Comparison of ENCODE assay signal across 8 cellular contexts in genomic region chr9:37486616-37487544, GRCh38. TPM values are rescaled to one million over a fixed set of nuclear protein-coding genes. Genes with fewer than 3 reads are reported as not detected.
DNase-seq lines count a peak whose midpoint lies in the region; ATAC-seq, FAIRE-seq and TF ChIP-seq lines count a peak whose summit lies in the region.

No MANE protein-coding gene starts in this region.

- no peak for TF ChIP-seq EP300 in A549 (IDR thresholded peaks at IDR 0.05)

- H3K9me3 ChIP-seq in A549, result no peaks in the 10 kb centered on the region
- H3K9me3 ChIP-seq in GM23248 (ENCODE audit: low read depth), result no peaks in the 10 kb centered on the region
- H3K9me3 ChIP-seq in neuron (ENCODE audit: low read length), result no peaks in the 10 kb centered on the region

- H3K27me3 Mint-ChIP-seq in activated CD4-positive, alpha-beta memory T cell treated with anti-CD3 and anti-CD28 coated beads for 36 hours, result peaks cover under 1% of the 10 kb centered on the region

- H3K9me2 ChIP-seq in GM23248 (ENCODE audit: insufficient read depth), result no peaks in the 10 kb centered on the region

- H2AFZ ChIP-seq in GM23248, result peak overlapping the region; percentile 89
- peak overlapping the region; percentile 93 for H2AFZ ChIP-seq in neuron (ENCODE audit: low read depth, low read length)

- no peak for TF ChIP-seq RAD21 in A549 (conservative IDR thresholded peaks at IDR 0.05 in 1 of 2, IDR thresholded peaks at IDR 0.05 in 1 of 2)

- H3K4me1 ChIP-seq in A549 (peaks cover 21% of the 10 kb centered on the region), GM23248 (ENCODE audit: insufficient read depth) (peaks cover 23% of the 10 kb centered on the region), neuron (ENCODE audit: insufficient read depth, low read length) (peaks cover 18% of the 10 kb centered on the region)

- POLR2A ChIA-PET in A549 (lab: Yijun Ruan, JAX), result interaction anchor here (1.1 to 1.2 kb wide), 2 partner anchors 22 to 105 kb away, joined by 3 to 5 read pairs; partner anchors contain the start of gene ZBTB5
- POLR2A ChIA-PET in activated CD4-positive, alpha-beta memory T cell treated with anti-CD3 and anti-CD28 coated beads for 36 hours (lab: Charles Lee), result interaction anchor here (0.9 to 3.5 kb wide), 7 partner anchors 9 to 416 kb away, joined by 3 to 24 read pairs (median 3); partner anchors contain the start of genes TOMM5 and ZBTB5

- H3K9ac ChIP-seq in GM23248, result peak overlapping the region; percentile 90

- TF ChIP-seq POLR2A in A549 (IDR thresholded peaks at IDR 0.05; ENCODE audit: low read length), result no peak

- H3K4me1 Mint-ChIP-seq in activated CD4-positive, alpha-beta memory T cell treated with anti-CD3 and anti-CD28 coated beads for 36 hours (ENCODE audit: low read depth), result peaks cover 37% of the 10 kb centered on the region

- H4K20me1 ChIP-seq in GM23248 (ENCODE audit: insufficient read depth), result no peaks in the 10 kb centered on the region

- no peaks in the 10 kb centered on the region for H3K9me3 Mint-ChIP-seq in activated CD4-positive, alpha-beta memory T cell treated with anti-CD3 and anti-CD28 coated beads for 36 hours

- peaks cover 42% of the 10 kb centered on the region for H3K36me3 Mint-ChIP-seq in activated CD4-positive, alpha-beta memory T cell treated with anti-CD3 and anti-CD28 coated beads for 36 hours

- H3K4me3 ChIP-seq in A549 (peak overlapping the region; percentile 88), GM23248 (peak overlapping the region; percentile 86), fibroblast of pulmonary artery (replicated peaks; ENCODE audit: low read depth, low read length) (peak overlapping the region; percentile 78), neuron (ENCODE audit: low read length) (peak overlapping the region; percentile 82)

- FAIRE-seq in A549 (lab: Jason Lieb, UNC), result no peak

- peak overlapping the region; percentile 91 for H3K27ac Mint-ChIP-seq in activated CD4-positive, alpha-beta memory T cell treated with anti-CD3 and anti-CD28 coated beads for 36 hours

- peaks cover 20% of the 10 kb centered on the region for H3K36me3 ChIP-seq in GM23248 (ENCODE audit: low read depth)
- H3K36me3 ChIP-seq in neuron (ENCODE audit: insufficient read depth, low read length), result peaks cover 21% of the 10 kb centered on the region

- H3F3A ChIP-seq in GM23248 (ENCODE audit: insufficient read depth), result peaks cover 24% of the 10 kb centered on the region

- DNase-seq in A549 (ENCODE audit: low read depth in 1 of 2, low spot score in 1 of 2) (no peak), GM23248 (peak; percentile 98), fibroblast of pulmonary artery (ENCODE audit: low read depth) (peak; percentile 95), CD1c-positive myeloid dendritic cell (ENCODE audit: extremely low spot score) (no peak), NCI-H774 (lab: John Stamatoyannopoulos, UW) (no peak)
- no peak for DNase-seq in activated CD4-positive, alpha-beta memory T cell treated with anti-CD3 and anti-CD28 coated beads for 36 hours

- CTCF ChIA-PET in A549 (lab: Yijun Ruan, JAX), result interaction anchor here (1.0 to 1.8 kb wide), 4 partner anchors 21 to 426 kb away, joined by 3 to 5 read pairs (median 4); no protein-coding TSS in a partner anchor
- CTCF ChIA-PET in activated CD4-positive, alpha-beta memory T cell treated with anti-CD3 and anti-CD28 coated beads for 36 hours (lab: Charles Lee), result interaction anchor here (0.7 to 2.9 kb wide), 5 partner anchors 8 to 107 kb away, joined by 4 to 12 read pairs (median 4); partner anchors contain the start of gene TOMM5

- intact Hi-C loops in activated CD4-positive, alpha-beta memory T cell treated with anti-CD3 and anti-CD28 coated beads for 36 hours (cut with micrococcal nuclease), result loop anchor here (5.0 to 10.0 kb wide), 3 partner anchors 268 to 580 kb away; partner anchors contain the start of genes SHB, SLC25A51 and TRMT10B

- in situ Hi-C loops in GM23248 (cut with MboI), result loop anchor here (25.0 kb wide), 1 partner anchor 900 kb away; the partner anchor contains the start of gene ALDH1B1

- H3K79me2 ChIP-seq in GM23248 (ENCODE audit: insufficient read depth), result peaks cover 35% of the 10 kb centered on the region

- WGBS in A549 (ENCODE audit: missing lambda C conversion rate), result 28% methylated on average over 7 of the region's 7 CpGs
- WGBS in GM23248 (ENCODE audit: low coverage in 1 of 2, low lambda C conversion rate in 2 of 2, missing lambda C conversion rate in 2 of 2), 2 experiments, result 2 to 3% methylated on average over 7 of the region's 7 CpGs

- TF ChIP-seq CTCF in A549 (IDR thresholded peaks at IDR 0.05), result no peak
- no peak for TF ChIP-seq CTCF in fibroblast of pulmonary artery (IDR thresholded peaks at IDR 0.05; ENCODE audit: low read length, missing control alignments)

- H3K27me3 ChIP-seq in GM23248 (replicated peaks; ENCODE audit: insufficient read depth) (no peaks in the 10 kb centered on the region), neuron (ENCODE audit: insufficient read depth, low read length) (no peaks in the 10 kb centered on the region)

- peak overlapping the region; percentile 88 for H3K4me3 Mint-ChIP-seq in activated CD4-positive, alpha-beta memory T cell treated with anti-CD3 and anti-CD28 coated beads for 36 hours

- ATAC-seq in A549 (peak; percentile 7 to 16; a peak in 3 of 6 replicates), HG03039 (IDR thresholded peaks at IDR 0.05; ENCODE audit: unreplicated experiment) (no peak)

- peak overlapping the region; percentile 88 to 92 for H3K27ac ChIP-seq in A549
- H3K27ac ChIP-seq in GM23248, result peak overlapping the region; percentile 95

- peak overlapping the region; percentile 98 for H3K4me2 ChIP-seq in A549
- peak overlapping the region; percentile 92 for H3K4me2 ChIP-seq in GM23248 (ENCODE audit: unreplicated experiment)

TF ChIP-seq in A549, 52 proteins besides CTCF, POLR2A, EP300 and RAD21:
- TF ChIP-seq ESRRA (IDR thresholded peaks at IDR 0.05; ENCODE audit: borderline replicate concordance, low read length) (no peak), USF2 (IDR thresholded peaks at IDR 0.05) (no peak), ZSCAN20 (CRISPR knock-in tag; IDR thresholded peaks at IDR 0.05) (no peak), CEBPB (IDR thresholded peaks at IDR 0.05) (no peak)

RNA-seq across cellular contexts. Expression of gene POLR1E, which starts 1.1 kb away (rescaled TPM):
- 47.2 and 49.8 TPM in 2 replicates for polyA plus RNA-seq in A549 (2011; rRNA removed)
- polyA plus RNA-seq in A549 (2012; cell fraction: cytosol; rRNA removed), result 37.6 and 38.4 TPM in 2 replicates
- 12.5 and 13.4 TPM in 2 replicates for polyA plus RNA-seq in A549 (2012; cell fraction: nucleus; rRNA removed)
- polyA plus RNA-seq in A549 (2017; fragmentation: RNase III; extraction: RNeasy Plus Mini Kit Qiagen cat#74134 plus additional on column Dnase treatment), result 39.0 to 48.6 TPM (median 41.9 TPM) in 3 replicates
- 28.3 and 29.1 TPM in 2 replicates for polyA minus RNA-seq in A549 (2011; rRNA and poly(A)+ RNA removed)
- 27.5 and 27.8 TPM in 2 replicates for total RNA-seq in GM23248 (2014; rRNA removed; shearing (Covaris generic))
- polyA plus RNA-seq in GM23248 (2016; fragmentation: Nextera tagmentation; extraction: Ambion mirVana), result 16.5 and 16.9 TPM in 2 replicates
- 10 to 100 TPM; 56.7 to 58.0 TPM for total RNA-seq in activated CD4-positive, alpha-beta memory T cell treated with anti-CD3 and anti-CD28 coated beads for 36 hours

RNA-seq across cellular contexts. Expression of gene ZBTB5, which starts 21.6 kb away (rescaled TPM):
- polyA plus RNA-seq in A549 (2011; rRNA removed), result 18.1 and 19.8 TPM in 2 replicates
- 6.7 and 8.8 TPM in 2 replicates for polyA plus RNA-seq in A549 (2012; cell fraction: cytosol; rRNA removed)
- 12.0 and 15.5 TPM in 2 replicates for polyA plus RNA-seq in A549 (2012; cell fraction: nucleus; rRNA removed)
- polyA plus RNA-seq in A549 (2017; fragmentation: RNase III; extraction: RNeasy Plus Mini Kit Qiagen cat#74134 plus additional on column Dnase treatment), result 10.7 to 12.4 TPM (median 11.7 TPM) in 3 replicates
- 26.7 and 29.1 TPM in 2 replicates for polyA minus RNA-seq in A549 (2011; rRNA and poly(A)+ RNA removed)
- 8.3 and 8.7 TPM in 2 replicates for total RNA-seq in GM23248 (2014; rRNA removed; shearing (Covaris generic))
- 1.8 and 1.9 TPM in 2 replicates for polyA plus RNA-seq in GM23248 (2016; fragmentation: Nextera tagmentation; extraction: Ambion mirVana)
- total RNA-seq in activated CD4-positive, alpha-beta memory T cell treated with anti-CD3 and anti-CD28 coated beads for 36 hours, result 1 to 10 TPM; 8.3 to 9.3 TPM

Comparison
In these comparisons a context has a peak if more than half of its experiments do, and no peak if none do; other contexts are left out.
1. DNase-seq: peak in GM23248 (single experiment) and fibroblast of pulmonary artery (single experiment); none in A549 (0 of 2), activated CD4-positive, alpha-beta memory T cell treated with anti-CD3 and anti-CD28 coated beads for 36 hours (single experiment), CD1c-positive myeloid dendritic cell (single experiment) and NCI-H774 (single experiment).
2. Peak in every context shown above with its lines, with median percentiles within 50 percentile points of each other: H3K4me3 ChIP-seq.